ENCODE assay signal across 8 cellular contexts in genomic region chr2:226802573-226802972, GRCh38. TPM values are rescaled to one million over a fixed set of nuclear protein-coding genes. Genes with fewer than 3 reads are reported as not detected.
DNase-seq lines count a peak whose midpoint lies in the region; TF ChIP-seq lines count a peak whose summit lies in the region.

No MANE protein-coding gene starts in this region.

- DNase-seq in CD1c-positive myeloid dendritic cell (ENCODE audit: extremely low spot score): peak; percentile 86
- peak; percentile 7 to 59 for DNase-seq in HAP-1 (ENCODE audit: low spot score in 2 of 2)
- peak; percentile 84 for DNase-seq in NCI-H460 (ENCODE audit: extremely low read depth, low read depth)
- DNase-seq in astrocyte of the hippocampus (ENCODE audit: low read depth, low spot score): peak; percentile 84
- DNase-seq in kidney epithelial cell (ENCODE audit: low read depth): no peak
- peak in 1 of 2 donors; percentile 28 for DNase-seq in uterus
- DNase-seq in UCSD-AML1 (lab: John Stamatoyannopoulos, UW; ENCODE audit: unreplicated experiment): no peak
- no peak for DNase-seq in activated gamma-delta T cell treated with Interleukin-2 at 50 U/mL for 16 hours

- H3K9me3 ChIP-seq in HAP-1: no peaks in the 10 kb centered on the region
- H3K9me3 ChIP-seq in uterus: no peaks in the 10 kb centered on the region

- H3K4me1 ChIP-seq in HAP-1: no peaks in the 10 kb centered on the region
- no peaks in the 10 kb centered on the region for H3K4me1 ChIP-seq in uterus

- H3K4me3 ChIP-seq in HAP-1 (no peak overlapping the region), kidney epithelial cell (ENCODE audit: low read depth, low read length) (no peak overlapping the region), uterus (no peak overlapping the region)

- H3K27ac ChIP-seq in uterus: peak overlapping the region; percentile 93 to 96

- in situ Hi-C loops in HAP-1 (cut with MboI; ENCODE audit: low sequenced_read_pairs): no loop called here

- TF ChIP-seq POLR2A in uterus (IDR thresholded peaks at IDR 0.05): no peak

- H3K36me3 ChIP-seq in HAP-1 (replicated peaks) (no peaks in the 10 kb centered on the region), kidney epithelial cell (ENCODE audit: control insufficient read depth, insufficient read depth, low read length) (no peaks in the 10 kb centered on the region), uterus (no peaks in the 10 kb centered on the region)

- no peaks in the 10 kb centered on the region for H3K27me3 ChIP-seq in HAP-1 (ENCODE audit: low read depth)
- H3K27me3 ChIP-seq in kidney epithelial cell (ENCODE audit: control insufficient read depth, insufficient read depth, low read length): no peaks in the 10 kb centered on the region
- H3K27me3 ChIP-seq in uterus: no peaks in the 10 kb centered on the region

- TF ChIP-seq CTCF in kidney epithelial cell (IDR thresholded peaks at IDR 0.05; ENCODE audit: insufficient read depth, low read length, poor library complexity, severe bottlenecking) (peak; percentile 49), uterus (IDR thresholded peaks at IDR 0.05) (peak; percentile 69 to 89 (median 71))

- intact Hi-C loops in uterus (cut with DNase I; ENCODE audit: low total_unique reads): loop anchor here (10.0 kb wide), 1 partner anchor 1138 kb away; no protein-coding TSS in a partner anchor

RNA-seq across cellular contexts. Expression of gene IRS1, which starts 3.0 kb away (rescaled TPM):
- 9.9 and 10.4 TPM in 2 replicates for total RNA-seq in NCI-H460 (2014; rRNA removed; shearing (Covaris generic))
- polyA plus RNA-seq in NCI-H460 (2014; cell fraction: nucleus; rRNA removed): 4.9 and 5.0 TPM in 2 replicates
- total RNA-seq in kidney epithelial cell (12.6 and 16.1 TPM in 2 replicates), uterus (10 to 100 TPM; 11.5 to 54.2 (median 29.5) TPM)

RNA-seq across cellular contexts. Expression of gene RHBDD1, which starts 33.3 kb away (rescaled TPM):
- 35.0 and 47.7 TPM in 2 replicates for total RNA-seq in NCI-H460 (2014; rRNA removed; shearing (Covaris generic))
- polyA plus RNA-seq in NCI-H460 (2014; cell fraction: nucleus; rRNA removed): 12.1 and 20.3 TPM in 2 replicates
- total RNA-seq in kidney epithelial cell: 23.7 and 30.1 TPM in 2 replicates
- 10 to 100 TPM; 19.5 to 91.5 (median 47.3) TPM for total RNA-seq in uterus

Comparison
In these comparisons a context has a peak if more than half of its experiments do, and no peak if none do; other contexts are left out.
1. DNase-seq: peak in CD1c-positive myeloid dendritic cell (single experiment), HAP-1 (2 of 2), NCI-H460 (single experiment) and astrocyte of the hippocampus (single experiment); none in kidney epithelial cell (single experiment), UCSD-AML1 (single experiment) and activated gamma-delta T cell treated with Interleukin-2 at 50 U/mL for 16 hours (single experiment).